ENCODE assay signal across 23 cellular contexts in the genomic region with DNA sequence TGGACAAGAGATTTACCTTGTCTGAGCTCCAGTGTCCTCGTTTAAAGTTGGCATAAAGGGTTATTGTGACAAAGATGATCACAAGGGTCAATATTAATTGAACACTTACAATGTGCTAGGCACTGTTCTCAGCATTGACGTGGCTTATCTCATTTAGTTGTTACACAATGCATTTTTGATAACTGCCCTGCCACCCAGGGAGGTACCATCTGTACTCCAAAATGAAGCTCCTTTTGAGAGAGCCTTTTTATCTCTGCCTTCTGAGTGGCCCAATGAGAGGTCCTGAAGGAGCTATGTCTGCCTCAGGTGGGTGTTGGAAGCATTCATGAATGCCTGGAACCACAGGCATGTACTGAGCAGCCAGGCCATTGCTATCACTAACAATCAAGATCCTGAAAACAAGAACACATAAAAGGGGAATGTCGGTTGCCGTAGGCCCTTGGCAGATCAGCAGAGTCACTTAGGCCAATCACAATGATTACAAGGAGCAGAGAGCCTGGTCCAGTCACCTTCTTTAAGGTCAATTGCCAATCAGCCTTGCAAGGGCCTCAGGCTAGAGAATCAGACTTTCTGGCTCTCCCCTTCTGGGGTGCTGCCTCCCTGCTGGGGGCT.
"Had no signal": no experiment of that assay in that cellular context is flagged by ENCODE, and none has a peak within 500 bp of the region (broad histone marks: within the 10 kb centered on the region; RNA-seq: fewer than 3 reads in every experiment).

No MANE protein-coding gene starts in this region.

- H2AFZ ChIP-seq: neural progenitor cell had no signal

- H3K27ac ChIP-seq: adrenal gland, esophagus squamous epithelium, neural progenitor cell, thyroid gland, uterus had no signal

- H3K4me1 Mint-ChIP-seq: activated B cell treated with CpG ODN at 0.5 μM for 24 hours; activated naive CD4-positive, alpha-beta T cell treated with anti-CD3 and anti-CD28 coated beads, Interleukin-2, amount 50 U/mL, for 24 hours; naive B cell; T-helper 17 cell had no signal

- ATAC-seq: activated CD8-positive, alpha-beta T cell treated with anti-CD3 and anti-CD28 coated beads, Interleukin-2, amount 10 ng/mL, durations not matched to agents 7 days and 5 days; left colon; T-helper 17 cell had no signal

- H3K4me3 Mint-ChIP-seq: activated B cell treated with CpG ODN at 0.5 μM for 24 hours; activated CD8-positive, alpha-beta T cell treated with anti-CD3 and anti-CD28 coated beads, Interleukin-2, amount 10 ng/mL, durations not matched to agents 7 days and 5 days; activated naive CD4-positive, alpha-beta T cell treated with anti-CD3 and anti-CD28 coated beads, Interleukin-2, amount 50 U/mL, for 24 hours; naive B cell; neural progenitor cell; T-helper 17 cell had no signal

- H3K4me2 ChIP-seq: neural progenitor cell had no signal

- H3K36me3 ChIP-seq: adrenal gland, esophagus squamous epithelium, neural progenitor cell, thyroid gland, uterus had no signal

- H3K36me3 Mint-ChIP-seq: activated naive CD4-positive, alpha-beta T cell treated with anti-CD3 and anti-CD28 coated beads, Interleukin-2, amount 50 U/mL, for 24 hours; naive B cell; neural progenitor cell had no signal

- DNase-seq: activated B cell treated with CpG ODN at 0.5 μM for 24 hours; activated CD4-positive, alpha-beta T cell treated with anti-CD3 and anti-CD28 coated beads for 48 hours; activated CD8-positive, alpha-beta memory T cell treated with anti-CD3 and anti-CD28 coated beads, Interleukin-2, amount 50 U/mL, for 4 hours; activated CD8-positive, alpha-beta T cell treated with anti-CD3 and anti-CD28 coated beads, Interleukin-2, amount 10 ng/mL, durations not matched to agents 7 days and 5 days; activated effector memory CD4-positive, alpha-beta T cell treated with anti-CD3 and anti-CD28 coated beads, Interleukin-2, amount 50 U/mL, for 16 hours; activated T-cell treated with anti-CD3 and anti-CD28 coated beads, Interleukin-2, amount 50 U/mL, for 48 hours; adrenal gland; central memory CD4-positive, alpha-beta T cell; cortex of kidney; effector CD4-positive, alpha-beta T cell; esophagus squamous epithelium; glutamatergic neuron; hypothalamus; left colon; naive B cell; stimulated activated CD4-positive, alpha-beta T cell treated with anti-CD3 and anti-CD28 coated beads, Interleukin-12 subunit alpha, Interleukin-12 subunit beta, amount 100 ng/mL, for 4 hours; stimulated activated CD4-positive, alpha-beta T cell treated with anti-CD3 and anti-CD28 coated beads, Interleukin-2, amount 100 ng/mL, for 24 hours; T-helper 17 cell; thyroid gland; uterus had no signal

- H3K27ac Mint-ChIP-seq: activated B cell treated with CpG ODN at 0.5 μM for 24 hours; activated CD8-positive, alpha-beta T cell treated with anti-CD3 and anti-CD28 coated beads, Interleukin-2, amount 10 ng/mL, durations not matched to agents 7 days and 5 days; activated naive CD4-positive, alpha-beta T cell treated with anti-CD3 and anti-CD28 coated beads, Interleukin-2, amount 50 U/mL, for 24 hours; neural progenitor cell; T-helper 17 cell had no signal

- H3K9ac ChIP-seq: neural progenitor cell had no signal

- H3K9me3 ChIP-seq: adrenal gland, esophagus squamous epithelium, thyroid gland, uterus had no signal

- H3K9me3 Mint-ChIP-seq: activated B cell treated with CpG ODN at 0.5 μM for 24 hours; activated naive CD4-positive, alpha-beta T cell treated with anti-CD3 and anti-CD28 coated beads, Interleukin-2, amount 50 U/mL, for 24 hours; naive B cell; neural progenitor cell had no signal

- H3K27me3 ChIP-seq: adrenal gland, esophagus squamous epithelium, neural progenitor cell, thyroid gland, uterus had no signal

- FAIRE-seq: endothelial cell of umbilical vein had no signal

- H3K4me1 ChIP-seq: adrenal gland, esophagus squamous epithelium, neural progenitor cell, uterus had no signal

- H3K4me3 ChIP-seq: adrenal gland, esophagus squamous epithelium, neural progenitor cell, thyroid gland, uterus had no signal
